Comparison of ENCODE assay signal across 33 cellular contexts in genomic region chr12:120162763-120163162, GRCh38.
"Had no signal": no experiment of that assay in that cellular context is flagged by ENCODE, and none has a peak within 500 bp of the region (broad histone marks: within the 10 kb centered on the region; RNA-seq: fewer than 3 reads in every experiment).

No MANE protein-coding gene starts in this region.

- H3K4me1 Mint-ChIP-seq: activated CD4-positive, alpha-beta T cell treated with anti-CD3 and anti-CD28 coated beads for 36 hours; activated CD4-positive, alpha-beta T cell treated with anti-CD3 and anti-CD28 coated beads, Interleukin-2, amount 10 ng/mL, durations not matched to agents 24 days and 14 days; activated naive CD4-positive, alpha-beta T cell treated with anti-CD3 and anti-CD28 coated beads, Interleukin-2, amount 10 ng/mL, durations not matched to agents 7 days and 5 days; activated naive CD8-positive, alpha-beta T cell treated with anti-CD3 and anti-CD28 coated beads, Interleukin-2, amount 10 ng/mL, durations not matched to agents 7 days and 5 days had no signal

- H3K4me3 ChIP-seq: ascending aorta, breast epithelium, cardiac muscle cell, colonic mucosa had no signal

- H3K4me1 ChIP-seq: ascending aorta, breast epithelium, colonic mucosa had no signal

- H3K27me3 ChIP-seq: ascending aorta, breast epithelium, cardiac muscle cell, colonic mucosa had no signal

- H3K9me3 ChIP-seq: ascending aorta, breast epithelium, colonic mucosa had no signal

- H3K27ac ChIP-seq: ascending aorta, breast epithelium, cardiac muscle cell, colonic mucosa, WERI-Rb-1 had no signal

- ATAC-seq: activated CD4-positive, alpha-beta T cell treated with anti-CD3 and anti-CD28 coated beads for 36 hours; activated CD8-positive, alpha-beta memory T cell treated with anti-CD3 and anti-CD28 coated beads, Interleukin-2, amount 10 ng/mL, durations not matched to agents 7 days and 5 days; activated CD8-positive, alpha-beta T cell treated with anti-CD3 and anti-CD28 coated beads, Interleukin-2, amount 10 ng/mL, durations not matched to agents 7 days and 5 days; activated naive CD4-positive, alpha-beta T cell treated with anti-CD3 and anti-CD28 coated beads, Interleukin-2, amount 50 U/mL, for 72 hours; activated T-cell treated with anti-CD3 and anti-CD28 coated beads, Interleukin-2, amount 50 U/mL, for 72 hours; esophagus mucosa; T-helper 17 cell had no signal

- H3K27ac Mint-ChIP-seq: activated CD4-positive, alpha-beta memory T cell treated with anti-CD3 and anti-CD28 coated beads for 36 hours; activated CD4-positive, alpha-beta T cell treated with anti-CD3 and anti-CD28 coated beads for 36 hours; activated CD4-positive, alpha-beta T cell treated with anti-CD3 and anti-CD28 coated beads, Interleukin-2, amount 10 ng/mL, durations not matched to agents 24 days and 14 days; activated CD8-positive, alpha-beta memory T cell treated with anti-CD3 and anti-CD28 coated beads, Interleukin-2, amount 10 ng/mL, durations not matched to agents 7 days and 5 days; activated CD8-positive, alpha-beta T cell treated with anti-CD3 and anti-CD28 coated beads, Interleukin-2, amount 10 ng/mL, durations not matched to agents 7 days and 5 days; activated naive CD4-positive, alpha-beta T cell treated with anti-CD3 and anti-CD28 coated beads, Interleukin-2, amount 10 ng/mL, durations not matched to agents 7 days and 5 days; activated naive CD8-positive, alpha-beta T cell treated with anti-CD3 and anti-CD28 coated beads, Interleukin-2, amount 10 ng/mL, durations not matched to agents 7 days and 5 days; activated T-cell treated with anti-CD3 and anti-CD28 coated beads, Interleukin-2, amount 50 U/mL, for 24 hours; activated T-cell treated with anti-CD3 and anti-CD28 coated beads, Interleukin-2, amount 50 U/mL, for 72 hours; brain; T-helper 17 cell; T-helper 2 cell treated with Interferon-gamma antibody and Interleukin-4, amounts not matched to agents 5 μg/mL and 100 μg/mL, for 36 hours had no signal

- H3K9me3 Mint-ChIP-seq: activated B cell treated with CpG ODN at 0.5 μM for 24 hours; activated CD4-positive, alpha-beta memory T cell treated with anti-CD3 and anti-CD28 coated beads for 36 hours; activated CD4-positive, alpha-beta T cell treated with anti-CD3 and anti-CD28 coated beads, Interleukin-2, amount 10 ng/mL, durations not matched to agents 24 days and 14 days; activated naive CD4-positive, alpha-beta T cell treated with anti-CD3 and anti-CD28 coated beads, Interleukin-2, amount 10 ng/mL, durations not matched to agents 7 days and 5 days; activated naive CD4-positive, alpha-beta T cell treated with anti-CD3 and anti-CD28 coated beads, Interleukin-2, amount 50 U/mL, for 72 hours; activated naive CD8-positive, alpha-beta T cell treated with anti-CD3 and anti-CD28 coated beads, Interleukin-2, amount 10 ng/mL, durations not matched to agents 7 days and 5 days; activated T-cell treated with anti-CD3 and anti-CD28 coated beads, Interleukin-2, amount 50 U/mL, for 24 hours; activated T-cell treated with anti-CD3 and anti-CD28 coated beads, Interleukin-2, amount 50 U/mL, for 72 hours; brain; T-helper 2 cell treated with Interferon-gamma antibody and Interleukin-4, amounts not matched to agents 5 μg/mL and 100 μg/mL, for 36 hours had no signal

- H3K27me3 Mint-ChIP-seq: activated B cell treated with CpG ODN at 0.5 μM for 24 hours; activated CD4-positive, alpha-beta memory T cell treated with anti-CD3 and anti-CD28 coated beads for 36 hours; activated CD4-positive, alpha-beta T cell treated with anti-CD3 and anti-CD28 coated beads for 36 hours; activated CD4-positive, alpha-beta T cell treated with anti-CD3 and anti-CD28 coated beads, Interleukin-2, amount 10 ng/mL, durations not matched to agents 24 days and 14 days; activated CD8-positive, alpha-beta memory T cell treated with anti-CD3 and anti-CD28 coated beads, Interleukin-2, amount 10 ng/mL, durations not matched to agents 7 days and 5 days; activated naive CD4-positive, alpha-beta T cell treated with anti-CD3 and anti-CD28 coated beads, Interleukin-2, amount 10 ng/mL, durations not matched to agents 7 days and 5 days; activated naive CD8-positive, alpha-beta T cell treated with anti-CD3 and anti-CD28 coated beads, Interleukin-2, amount 10 ng/mL, durations not matched to agents 7 days and 5 days; activated T-cell treated with anti-CD3 and anti-CD28 coated beads, Interleukin-2, amount 50 U/mL, for 24 hours; T-helper 17 cell had no signal

- FAIRE-seq: frontal cortex had no signal

- H3K4me3 Mint-ChIP-seq: activated B cell treated with CpG ODN at 0.5 μM for 24 hours; activated CD4-positive, alpha-beta memory T cell treated with anti-CD3 and anti-CD28 coated beads for 36 hours; activated CD4-positive, alpha-beta T cell treated with anti-CD3 and anti-CD28 coated beads for 36 hours; activated CD4-positive, alpha-beta T cell treated with anti-CD3 and anti-CD28 coated beads, Interleukin-2, amount 10 ng/mL, durations not matched to agents 24 days and 14 days; activated CD8-positive, alpha-beta memory T cell treated with anti-CD3 and anti-CD28 coated beads, Interleukin-2, amount 10 ng/mL, durations not matched to agents 7 days and 5 days; activated CD8-positive, alpha-beta T cell treated with anti-CD3 and anti-CD28 coated beads, Interleukin-2, amount 10 ng/mL, durations not matched to agents 7 days and 5 days; activated naive CD4-positive, alpha-beta T cell treated with anti-CD3 and anti-CD28 coated beads, Interleukin-2, amount 10 ng/mL, durations not matched to agents 7 days and 5 days; activated naive CD8-positive, alpha-beta T cell treated with anti-CD3 and anti-CD28 coated beads, Interleukin-2, amount 10 ng/mL, durations not matched to agents 7 days and 5 days; activated T-cell treated with anti-CD3 and anti-CD28 coated beads, Interleukin-2, amount 50 U/mL, for 24 hours; activated T-cell treated with anti-CD3 and anti-CD28 coated beads, Interleukin-2, amount 50 U/mL, for 72 hours; brain; T-helper 17 cell; T-helper 2 cell treated with Interferon-gamma antibody and Interleukin-4, amounts not matched to agents 5 μg/mL and 100 μg/mL, for 36 hours had no signal

- DNase-seq: activated B cell treated with CpG ODN at 0.5 μM for 24 hours; activated CD4-positive, alpha-beta memory T cell treated with anti-CD3 and anti-CD28 coated beads for 36 hours; activated CD4-positive, alpha-beta T cell treated with anti-CD3 and anti-CD28 coated beads for 36 hours; activated CD4-positive, alpha-beta T cell treated with anti-CD3 and anti-CD28 coated beads, Interleukin-2, amount 10 ng/mL, durations not matched to agents 24 days and 14 days; activated CD4-positive, CD25-positive, alpha-beta regulatory T cell treated with anti-CD3 and anti-CD28 coated beads, Interleukin-2, amount 50 U/mL, for 72 hours; activated CD8-positive, alpha-beta memory T cell treated with anti-CD3 and anti-CD28 coated beads, Interleukin-2, amount 10 ng/mL, durations not matched to agents 7 days and 5 days; activated CD8-positive, alpha-beta memory T cell treated with anti-CD3 and anti-CD28 coated beads, Interleukin-2, amount 50 U/mL, for 4 hours; activated CD8-positive, alpha-beta T cell treated with anti-CD3 and anti-CD28 coated beads, Interleukin-2, amount 10 ng/mL, durations not matched to agents 7 days and 5 days; activated gamma-delta T cell; activated naive CD4-positive, alpha-beta T cell; activated naive CD4-positive, alpha-beta T cell treated with anti-CD3 and anti-CD28 coated beads, Interleukin-2, amount 10 ng/mL, durations not matched to agents 7 days and 5 days; activated naive CD8-positive, alpha-beta T cell treated with anti-CD3 and anti-CD28 coated beads, Interleukin-2, amount 10 ng/mL, durations not matched to agents 7 days and 5 days; activated T-cell treated with anti-CD3 and anti-CD28 coated beads for 4 hours; activated T-cell treated with anti-CD3 and anti-CD28 coated beads, Interleukin-2, amount 50 U/mL, for 24 hours; activated T-cell treated with anti-CD3 and anti-CD28 coated beads, Interleukin-2, amount 50 U/mL, for 72 hours; central memory CD4-positive, alpha-beta T cell; cerebellar nuclear complex; colonic mucosa; effector CD8-positive, alpha-beta T cell; foreskin fibroblast; glutamatergic neuron; T-helper 1 cell; T-helper 17 cell; T1000; WERI-Rb-1 had no signal
